Comparison of ENCODE assay signal across 1 cellular context in the genomic region with DNA sequence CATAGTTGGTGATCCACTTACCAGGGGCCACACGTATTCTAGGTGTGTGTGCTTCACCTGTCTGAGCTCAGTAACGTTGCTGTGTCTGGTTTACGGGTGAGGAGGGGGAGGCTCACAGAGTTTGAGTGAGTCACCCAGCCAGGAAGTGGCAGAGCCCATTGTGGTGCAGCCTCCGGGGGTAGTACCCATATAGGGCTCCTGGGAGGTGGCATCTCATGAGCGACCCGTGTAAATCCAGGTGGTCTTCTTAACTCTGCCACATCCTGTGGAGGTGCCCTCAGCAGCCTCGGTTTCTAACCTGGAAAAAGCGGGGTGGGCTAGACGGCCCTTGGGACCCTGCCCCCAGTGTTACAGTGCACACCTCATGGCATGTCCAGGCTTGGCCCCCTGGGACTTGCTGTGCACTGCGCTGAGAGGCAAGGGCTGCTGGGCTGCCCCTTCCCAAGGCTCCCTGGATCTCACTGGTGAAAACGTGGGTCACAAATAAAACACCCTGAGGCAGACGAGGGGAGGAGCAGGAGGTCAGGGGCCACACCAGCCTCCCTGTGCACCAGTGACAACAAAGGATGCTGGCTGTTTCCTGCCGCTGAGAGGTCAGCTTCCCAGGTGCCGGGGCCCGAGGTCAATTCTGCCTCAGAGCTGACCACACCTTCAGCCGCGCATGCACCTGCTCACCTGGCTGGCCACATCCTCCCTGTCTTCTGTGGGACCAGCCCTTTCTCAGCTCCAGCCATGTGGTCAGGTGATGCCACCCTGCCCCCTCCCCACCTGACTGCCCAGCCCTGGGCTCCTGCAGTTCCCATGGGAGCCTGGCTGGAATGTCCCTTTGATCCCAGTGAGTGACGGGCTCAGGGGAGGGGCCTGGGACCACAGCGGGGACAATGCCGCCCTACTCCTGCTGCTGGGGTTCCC.
TF ChIP-seq lines count a peak whose summit lies in the region.

No MANE protein-coding gene starts in this region.

TF ChIP-seq in H1, 55 proteins besides CTCF, POLR2A, EP300 and RAD21:
- TF ChIP-seq, protein P1, sequence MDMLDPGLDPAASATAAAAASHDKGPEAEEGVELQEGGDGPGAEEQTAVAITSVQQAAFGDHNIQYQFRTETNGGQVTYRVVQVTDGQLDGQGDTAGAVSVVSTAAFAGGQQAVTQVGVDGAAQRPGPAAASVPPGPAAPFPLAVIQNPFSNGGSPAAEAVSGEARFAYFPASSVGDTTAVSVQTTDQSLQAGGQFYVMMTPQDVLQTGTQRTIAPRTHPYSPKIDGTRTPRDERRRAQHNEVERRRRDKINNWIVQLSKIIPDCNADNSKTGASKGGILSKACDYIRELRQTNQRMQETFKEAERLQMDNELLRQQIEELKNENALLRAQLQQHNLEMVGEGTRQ (IDR thresholded peaks at IDR 0.05; ENCODE audit: low read length) = peak; percentile 68
- no peak for TF ChIP-seq POLR2AphosphoS5 (IDR thresholded peaks at IDR 0.05; ENCODE audit: low read depth, low read length)
- TF ChIP-seq TEAD4 (IDR thresholded peaks at IDR 0.05; ENCODE audit: low read depth, low read length) = peak; percentile 83
